9 cellular contexts compared by ENCODE assay signal in genomic region chr5:1516615-1517601, GRCh38.
DNase-seq lines count a peak whose midpoint lies in the region; ATAC-seq and TF ChIP-seq lines count a peak whose summit lies in the region.
"Had no signal": no experiment of that assay in that cellular context is flagged by ENCODE, and none has a peak within 500 bp of the region (broad histone marks: within the 10 kb centered on the region; RNA-seq: fewer than 3 reads in every experiment).

No MANE protein-coding gene starts in this region.

- no peaks in the 10 kb centered on the region for H3K9me3 Mint-ChIP-seq in nephron progenitor cell

- H3K27ac Mint-ChIP-seq in nephron progenitor cell: peak overlapping the region; percentile 74

- H3F3A ChIP-seq in Loucy (ENCODE audit: low read depth): no peaks in the 10 kb centered on the region

- peaks cover 79% of the 10 kb centered on the region for H4K20me1 ChIP-seq in Loucy (ENCODE audit: insufficient read depth, low read length, poor library complexity, severe bottlenecking)

- H3K4me1 Mint-ChIP-seq in nephron progenitor cell: peaks cover 42% of the 10 kb centered on the region

- H3K9me2 ChIP-seq in Loucy (replicated peaks; ENCODE audit: low read depth, low read length): no peaks in the 10 kb centered on the region

- peaks cover 13% of the 10 kb centered on the region for H3K36me3 Mint-ChIP-seq in nephron progenitor cell (ENCODE audit: low read depth)

- no peaks in the 10 kb centered on the region for H3K9me3 ChIP-seq in Loucy (ENCODE audit: insufficient read depth, low read depth, low read length)

- peak overlapping the region; percentile 28 for H3K4me2 ChIP-seq in Loucy (ENCODE audit: low read depth, low read length, poor library complexity, severe bottlenecking)

- H2AFZ ChIP-seq in Loucy (ENCODE audit: low read length): no peak overlapping the region

- ATAC-seq in GM18498 (IDR thresholded peaks at IDR 0.05; ENCODE audit: unreplicated experiment) (no peak), HG03175 (IDR thresholded peaks at IDR 0.05; ENCODE audit: unreplicated experiment) (no peak)

- DNase-seq in AG20443 (ENCODE audit: low spot score) (peak; percentile 67), epithelial cell of esophagus (ENCODE audit: low read depth) (peak; percentile 60), nephron progenitor cell (no peak), UCSD-AML1 (lab: John Stamatoyannopoulos, UW; ENCODE audit: unreplicated experiment) (no peak), pons (ENCODE audit: low spot score) (no peak)
- DNase-seq: central memory CD4-positive, alpha-beta T cell had no signal

- H3K27me3 Mint-ChIP-seq in nephron progenitor cell (ENCODE audit: low read depth, poor library complexity): peaks cover 3% of the 10 kb centered on the region

- peaks cover 40% of the 10 kb centered on the region for H3K4me1 ChIP-seq in Loucy (ENCODE audit: insufficient read depth, low read length, poor library complexity, severe bottlenecking)

- H3K4me3 ChIP-seq in Loucy (ENCODE audit: low read length, poor library complexity, severe bottlenecking) (peak overlapping the region; percentile 31), epithelial cell of esophagus (ENCODE audit: low read length) (no peak overlapping the region)

- no peaks in the 10 kb centered on the region for H3K27me3 ChIP-seq in Loucy (ENCODE audit: insufficient read depth, low read length, poor library complexity, severe bottlenecking)

- TF ChIP-seq CTCF in Loucy (conservative IDR thresholded peaks at IDR 0.05; ENCODE audit: low read length) (no peak), epithelial cell of esophagus (IDR thresholded peaks at IDR 0.05; ENCODE audit: insufficient read depth, low read depth, low read length, missing control alignments) (no peak), nephron progenitor cell (IDR thresholded peaks at IDR 0.05) (no peak)

- H3K36me3 ChIP-seq in Loucy (ENCODE audit: insufficient read depth, low read length): peaks cover 34% of the 10 kb centered on the region; the same call in 1 of the 2 replicates

- H3K9ac ChIP-seq in Loucy (ENCODE audit: low read depth, low read length, poor library complexity, severe bottlenecking): peak overlapping the region; percentile 21

- H3K4me3 Mint-ChIP-seq in nephron progenitor cell: no peak overlapping the region

- peaks cover 100% of the 10 kb centered on the region for H3K79me2 ChIP-seq in Loucy (ENCODE audit: insufficient read depth, low read length)

Comparison
In these comparisons a context has a peak if more than half of its experiments do, and no peak if none do; other contexts are left out.
1. DNase-seq: peak in AG20443 (single experiment) and epithelial cell of esophagus (single experiment); none in nephron progenitor cell (single experiment), UCSD-AML1 (single experiment) and pons (single experiment).